In the genomic region with DNA sequence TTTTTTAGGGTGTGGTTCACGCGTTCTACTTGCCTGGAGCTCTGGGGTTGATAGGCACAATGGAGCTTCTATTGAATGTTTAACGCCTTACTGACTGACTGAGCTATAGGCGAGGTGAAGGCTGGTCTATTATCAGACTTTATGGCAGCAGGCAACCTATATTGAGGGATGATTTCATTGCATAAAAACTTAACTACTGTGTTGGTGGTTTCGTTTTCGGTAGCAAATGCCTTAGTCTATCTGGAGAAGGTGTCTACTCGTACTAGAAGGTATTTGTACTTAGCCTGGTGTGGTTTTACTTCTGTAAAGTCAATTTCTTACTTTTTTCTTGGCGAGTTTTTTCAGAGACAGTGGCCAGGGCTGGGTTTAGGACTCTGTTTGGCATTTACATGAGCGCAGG, we compare ENCODE assay signal across 1 cellular context.
TF ChIP-seq lines count a peak whose summit lies in the region.

No MANE protein-coding gene starts in this region.

TF ChIP-seq in GM12878, 131 proteins besides CTCF, POLR2A, EP300 and RAD21:
- peak; percentile 32; the same call in 1 of the 2 replicates for TF ChIP-seq ATF7 (IDR thresholded peaks at IDR 0.05; ENCODE audit: low read depth)
